8 cellular contexts compared by ENCODE assay signal in genomic region chr17:45235071-45236001, GRCh38. TPM values are rescaled to one million over a fixed set of nuclear protein-coding genes. Genes with fewer than 3 reads are reported as not detected.
A peak's percentile ranks its signal among the peaks of the same experiment; 100 is the strongest.
DNase-seq lines count a peak whose midpoint lies in the region; ATAC-seq and TF ChIP-seq lines count a peak whose summit lies in the region.

No MANE protein-coding gene starts in this region.

- TF ChIP-seq CTCF in C4-2B (conservative IDR thresholded peaks at IDR 0.05) (peak; percentile 90), HEK293 (tag by site-specific recombination; IDR thresholded peaks at IDR 0.05) (peak; percentile 66), nephron progenitor cell (IDR thresholded peaks at IDR 0.05) (peak; percentile 84), thyroid gland (IDR thresholded peaks at IDR 0.05) (peak; percentile 49 to 72 (median 64))

- H3K36me3 Mint-ChIP-seq in nephron progenitor cell (ENCODE audit: low read depth) = no peaks in the 10 kb centered on the region

- ATAC-seq in HG02623 (IDR thresholded peaks at IDR 0.05; ENCODE audit: unreplicated experiment) = no peak

- no peak overlapping the region for H3K27ac Mint-ChIP-seq in nephron progenitor cell

- H3K9me3 Mint-ChIP-seq in nephron progenitor cell = no peaks in the 10 kb centered on the region

- H3K36me3 ChIP-seq in HEK293 (ENCODE audit: control insufficient read depth in 2 of 2, insufficient read depth in 1 of 2, low read length in 2 of 2) = no peaks in the 10 kb centered on the region
- H3K36me3 ChIP-seq in thyroid gland = no peaks in the 10 kb centered on the region

- no peak overlapping the region for H3K4me3 Mint-ChIP-seq in nephron progenitor cell

- H3K4me1 ChIP-seq in HEK293 (ENCODE audit: control insufficient read depth, insufficient read depth, low read length) (no peaks in the 10 kb centered on the region), thyroid gland (peaks cover 0 to 9% of the 10 kb centered on the region in 2 donors)

- intact Hi-C loops in thyroid gland (cut with DNase I) = no loop called here

- H3K27ac ChIP-seq in C4-2B = no peak overlapping the region
- no peak overlapping the region for H3K27ac ChIP-seq in HEK293 (ENCODE audit: extremely low read depth, low read depth, low read length)
- H3K27ac ChIP-seq in thyroid gland = no peak overlapping the region

- POLR2A ChIA-PET in HEK293 (lab: Yijun Ruan, JAX) = interaction anchor here (0.7 to 1.5 kb wide), 4 partner anchors 12 to 87 kb away, joined by 4 to 6 read pairs (median 4); partner anchors contain the start of genes HEXIM1 and HEXIM2

- TF ChIP-seq POLR2A in thyroid gland (IDR thresholded peaks at IDR 0.05) = no peak

- no peak overlapping the region for H3K4me3 ChIP-seq in HEK293 (ENCODE audit: low read depth, low read length)
- no peak overlapping the region for H3K4me3 ChIP-seq in thyroid gland (replicated peaks in 1 of 3)

- 30 to 37% methylated on average over 9 of the region's 9 CpGs for WGBS in thyroid gland, 2 donors

- H3K27me3 ChIP-seq in thyroid gland = no peaks in the 10 kb centered on the region

- DNase-seq in OCI-M2 (lab: John Stamatoyannopoulos, UW; ENCODE audit: unreplicated experiment) (peak; percentile 34), fibroblast of gingiva (ENCODE audit: low read depth) (peak; percentile 58), nephron progenitor cell (peak; percentile 87), thyroid gland (peak; percentile 73 to 77)
- DNase-seq in activated T-cell treated with anti-CD3 and anti-CD28 coated beads, Interleukin-2, amount 50 U/mL, for 1 hour = peak; percentile 80

- peaks cover 61% of the 10 kb centered on the region for H3K27me3 Mint-ChIP-seq in nephron progenitor cell (ENCODE audit: low read depth, poor library complexity)

- peaks cover 5% of the 10 kb centered on the region for H3K4me1 Mint-ChIP-seq in nephron progenitor cell

- H3K9me3 ChIP-seq in HEK293 (ENCODE audit: control insufficient read depth, insufficient read depth, low read depth, low read length) (no peaks in the 10 kb centered on the region), thyroid gland (no peaks in the 10 kb centered on the region)

- CTCF ChIA-PET in HEK293 (lab: Yijun Ruan, JAX) = interaction anchor here (0.5 to 11.7 kb wide), 46 partner anchors 9 to 892 kb away, joined by 3 to 192 read pairs (median 5); partner anchors contain the start of genes ACBD4, FMNL1 and HEXIM1

TF ChIP-seq in HEK293, 187 proteins besides CTCF, POLR2A, EP300 and RAD21:
- TF ChIP-seq ZBTB17 (tag by site-specific recombination; IDR thresholded peaks at IDR 0.05) (0 out of 2 replicates have a peak, but pooled peaks have one; percentile 15), ZNF654 (tag by site-specific recombination; IDR thresholded peaks at IDR 0.05; ENCODE audit: low read depth) (peak; percentile 44), ZNF692 (tag by site-specific recombination; IDR thresholded peaks at IDR 0.05) (no peak), ZNF155 (tag by site-specific recombination; IDR thresholded peaks at IDR 0.05) (no peak), HOXC10 (CRISPR knock-in tag; IDR thresholded peaks at IDR 0.05) (no peak), REPIN1 (tag by site-specific recombination; IDR thresholded peaks at IDR 0.05; ENCODE audit: low read depth) (0 out of 2 replicates have a peak, but pooled peaks have one; percentile 7), ZBTB48 (tag by site-specific recombination; IDR thresholded peaks at IDR 0.05) (peak; percentile 29; the same call in 1 of the 2 replicates)

RNA-seq across cellular contexts. Expression of gene FMNL1, which starts 13.7 kb away (rescaled TPM):
- total RNA-seq in thyroid gland = 1 to 10 TPM; 3.2 to 7.6 (median 4.2) TPM

RNA-seq across cellular contexts. Expression of gene SPATA32, which starts 26.6 kb away (rescaled TPM):
- not detected for total RNA-seq in thyroid gland

Comparison
In these comparisons a context has a peak if more than half of its experiments do, and no peak if none do; other contexts are left out.
1. DNase-seq: peak in every context shown above with its lines; median percentile 87 in nephron progenitor cell; 80 in activated T-cell treated with anti-CD3 and anti-CD28 coated beads, Interleukin-2, amount 50 U/mL, for 1 hour; 75 in thyroid gland; 58 in fibroblast of gingiva; 34 in OCI-M2.